Comparison of ENCODE assay signal across 8 cellular contexts in genomic region chr3:129428020-129428381, GRCh38. TPM values are rescaled to one million over a fixed set of nuclear protein-coding genes. Genes with fewer than 3 reads are reported as not detected.
DNase-seq lines count a peak whose midpoint lies in the region; ATAC-seq and TF ChIP-seq lines count a peak whose summit lies in the region.

No MANE protein-coding gene starts in this region.

- ATAC-seq in GM21723 (IDR thresholded peaks at IDR 0.05; ENCODE audit: unreplicated experiment) = no peak
- no peak for ATAC-seq in GM21825 (IDR thresholded peaks at IDR 0.05; ENCODE audit: unreplicated experiment)

- no peaks in the 10 kb centered on the region for H3K9me3 ChIP-seq in vagina

- H3K27ac Mint-ChIP-seq in activated naive CD4-positive, alpha-beta T cell treated with anti-CD3 and anti-CD28 coated beads, Interleukin-2, amount 10 ng/mL, durations not matched to agents 7 days and 5 days = no peak overlapping the region
- no peak overlapping the region for H3K27ac Mint-ChIP-seq in chondrocyte (ENCODE audit: unreplicated experiment)
- H3K27ac Mint-ChIP-seq in mesothelial cell of epicardium = no peak overlapping the region

- peaks cover 17% of the 10 kb centered on the region for H3K4me1 ChIP-seq in vagina

- peak overlapping the region; percentile 60 for H3K4me3 Mint-ChIP-seq in activated naive CD4-positive, alpha-beta T cell treated with anti-CD3 and anti-CD28 coated beads, Interleukin-2, amount 10 ng/mL, durations not matched to agents 7 days and 5 days
- H3K4me3 Mint-ChIP-seq in chondrocyte (ENCODE audit: unreplicated experiment) = peak overlapping the region; percentile 91
- peak overlapping the region; percentile 80 for H3K4me3 Mint-ChIP-seq in mesothelial cell of epicardium

- H3K9me3 Mint-ChIP-seq in activated naive CD4-positive, alpha-beta T cell treated with anti-CD3 and anti-CD28 coated beads, Interleukin-2, amount 10 ng/mL, durations not matched to agents 7 days and 5 days = no peaks in the 10 kb centered on the region
- no peaks in the 10 kb centered on the region for H3K9me3 Mint-ChIP-seq in chondrocyte (ENCODE audit: low read depth)
- no peaks in the 10 kb centered on the region for H3K9me3 Mint-ChIP-seq in mesothelial cell of epicardium

- H3K27ac ChIP-seq in vagina = no peak overlapping the region

- peaks cover 34% of the 10 kb centered on the region for H3K4me1 Mint-ChIP-seq in activated naive CD4-positive, alpha-beta T cell treated with anti-CD3 and anti-CD28 coated beads, Interleukin-2, amount 10 ng/mL, durations not matched to agents 7 days and 5 days
- H3K4me1 Mint-ChIP-seq in chondrocyte (ENCODE audit: low read depth) (peaks cover 16% of the 10 kb centered on the region), mesothelial cell of epicardium (peaks cover 12% of the 10 kb centered on the region)

- H3K36me3 ChIP-seq in vagina = peaks cover 0 to 21% of the 10 kb centered on the region in 2 donors

- intact Hi-C loops in vagina (cut with DNase I) = no loop called here

- CTCF ChIA-PET in activated naive CD4-positive, alpha-beta T cell treated with anti-CD3 and anti-CD28 coated beads, Interleukin-2, amount 10 ng/mL, durations not matched to agents 7 days and 5 days (lab: Charles Lee) = interaction anchor here (1.2 to 1.6 kb wide), 4 partner anchors 13 to 63 kb away, joined by 3 to 4 read pairs (median 4); no protein-coding TSS in a partner anchor

- H3K36me3 Mint-ChIP-seq in activated naive CD4-positive, alpha-beta T cell treated with anti-CD3 and anti-CD28 coated beads, Interleukin-2, amount 10 ng/mL, durations not matched to agents 7 days and 5 days = peaks cover 28% of the 10 kb centered on the region
- H3K36me3 Mint-ChIP-seq in chondrocyte (ENCODE audit: low read depth) = peaks cover 12% of the 10 kb centered on the region
- peaks cover 5% of the 10 kb centered on the region for H3K36me3 Mint-ChIP-seq in mesothelial cell of epicardium

- H3K4me3 ChIP-seq in vagina = peak overlapping the region; percentile 51 to 52

- no peak for TF ChIP-seq POLR2A in vagina (IDR thresholded peaks at IDR 0.05)

- peaks cover 19% of the 10 kb centered on the region for H3K27me3 Mint-ChIP-seq in activated naive CD4-positive, alpha-beta T cell treated with anti-CD3 and anti-CD28 coated beads, Interleukin-2, amount 10 ng/mL, durations not matched to agents 7 days and 5 days
- H3K27me3 Mint-ChIP-seq in chondrocyte (ENCODE audit: low read depth) (no peaks in the 10 kb centered on the region), mesothelial cell of epicardium (ENCODE audit: low read depth) (peaks cover 14% of the 10 kb centered on the region)

- DNase-seq in activated naive CD4-positive, alpha-beta T cell treated with anti-CD3 and anti-CD28 coated beads, Interleukin-2, amount 10 ng/mL, durations not matched to agents 7 days and 5 days = no peak
- no peak for DNase-seq in activated naive CD4-positive, alpha-beta T cell treated with Interleukin-2 at 50 U/mL for 16 hours
- DNase-seq in chondrocyte (ENCODE audit: low spot score) = no peak
- DNase-seq in mesothelial cell of epicardium (ENCODE audit: low spot score in 2 of 2, unreplicated experiment in 2 of 2) = no peak
- DNase-seq in vagina (ENCODE audit: extremely low spot score in 2 of 2) = no peak
- DNase-seq in 8988T = no peak

- TF ChIP-seq CTCF in chondrocyte (IDR thresholded peaks at IDR 0.05) (no peak), mesothelial cell of epicardium (IDR thresholded peaks at IDR 0.05; ENCODE audit: unreplicated experiment) (no peak), vagina (IDR thresholded peaks at IDR 0.05) (no peak)

- no peaks in the 10 kb centered on the region for H3K27me3 ChIP-seq in vagina

RNA-seq across cellular contexts. Expression of gene EFCAB12, which starts 0.4 kb away (rescaled TPM):
- total RNA-seq in chondrocyte (0.10 TPM in 1 of 3 replicates, not detected in the others), mesothelial cell of epicardium (0.74 to 1.1 TPM (median 0.80 TPM) in 3 replicates), vagina (not detected)

RNA-seq across cellular contexts. Expression of gene MBD4, which starts 11.7 kb away (rescaled TPM):
- total RNA-seq in chondrocyte (20.0 to 29.5 TPM (median 20.6 TPM) in 3 replicates), mesothelial cell of epicardium (26.6 to 27.1 TPM (median 26.6 TPM) in 3 replicates), vagina (32.4 TPM)

RNA-seq across cellular contexts. Expression of gene IFT122, which starts 12.0 kb away (rescaled TPM):
- total RNA-seq in chondrocyte (16.2 to 29.1 TPM (median 17.5 TPM) in 3 replicates), mesothelial cell of epicardium (41.9 to 48.0 TPM (median 45.8 TPM) in 3 replicates), vagina (33.4 TPM)
